25 cellular contexts compared by ENCODE assay signal in the genomic region with DNA sequence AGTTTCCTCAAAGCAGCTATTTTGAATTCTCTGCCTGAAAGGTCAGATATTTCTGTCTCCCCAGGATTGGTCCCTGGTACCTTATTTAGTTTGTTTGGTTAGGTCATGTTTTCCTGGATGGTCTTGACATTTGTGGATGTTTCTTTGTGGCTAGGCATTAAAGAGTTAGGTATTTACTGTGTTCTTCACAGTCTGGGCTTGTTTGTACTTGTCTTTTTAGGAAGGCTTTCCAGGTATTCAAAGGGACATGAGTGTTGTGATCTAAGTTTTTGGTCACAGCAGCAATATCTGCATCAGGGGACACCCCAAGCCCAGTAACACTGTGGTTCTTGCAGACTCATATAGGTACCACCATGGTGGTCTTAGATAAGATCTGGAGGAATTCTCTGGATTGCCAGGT. TPM values are rescaled to one million over a fixed set of nuclear protein-coding genes. Genes with fewer than 3 reads are reported as not detected.
"Had no signal": no experiment of that assay in that cellular context is flagged by ENCODE, and none has a peak within 500 bp of the region (broad histone marks: within the 10 kb centered on the region; RNA-seq: fewer than 3 reads in every experiment).

No MANE protein-coding gene starts in this region.

- H3K27me3 ChIP-seq: esophagus muscularis mucosa, ovary, sigmoid colon, spleen, tibial nerve, upper lobe of right lung, uterus had no signal

- H3K4me3 Mint-ChIP-seq: immature natural killer cell; memory B cell; natural killer cell; stimulated activated naive B cell treated with anti-CD40 and anti-IgM and Interleukin-4, amounts not matched to agents 10 μg/mL and 1 μg/mL and 100 μg/mL, for 72 hours; stimulated activated naive CD8-positive, alpha-beta T cell treated with anti-CD3 and anti-CD28 coated beads, Interleukin-15, Interleukin-2, amounts not matched to agents 100 ng/mL and 50 ng/mL, for 24 hours had no signal

- H3K9me3 ChIP-seq: ovary, upper lobe of right lung, uterus had no signal

- H3K27ac Mint-ChIP-seq: immature natural killer cell; memory B cell; natural killer cell; stimulated activated naive B cell treated with anti-CD40 and anti-IgM and Interleukin-4, amounts not matched to agents 10 μg/mL and 1 μg/mL and 100 μg/mL, for 72 hours; stimulated activated naive CD8-positive, alpha-beta T cell treated with anti-CD3 and anti-CD28 coated beads, Interleukin-15, Interleukin-2, amounts not matched to agents 100 ng/mL and 50 ng/mL, for 24 hours had no signal

- H3K4me1 Mint-ChIP-seq: immature natural killer cell; memory B cell; natural killer cell; stimulated activated naive B cell treated with anti-CD40 and anti-IgM and Interleukin-4, amounts not matched to agents 10 μg/mL and 1 μg/mL and 100 μg/mL, for 72 hours had no signal

- H3K36me3 ChIP-seq: esophagus muscularis mucosa, lower lobe of right lung, ovary, sigmoid colon, spleen, thoracic aorta, tibial nerve, upper lobe of right lung, uterus had no signal

- H3K36me3 Mint-ChIP-seq: memory B cell; stimulated activated naive B cell treated with anti-CD40 and anti-IgM and Interleukin-4, amounts not matched to agents 10 μg/mL and 1 μg/mL and 100 μg/mL, for 72 hours had no signal

- H3K4me3 ChIP-seq: esophagus muscularis mucosa, lower lobe of right lung, ovary, psoas muscle, sigmoid colon, spleen, thoracic aorta, tibial nerve, upper lobe of right lung, uterus had no signal

- H3K4me1 ChIP-seq: esophagus muscularis mucosa, lower lobe of right lung, psoas muscle, sigmoid colon, spleen, tibial nerve, upper lobe of right lung, uterus had no signal

- DNase-seq: cortex of kidney; foreskin melanocyte; hypothalamus; immature natural killer cell; islet precursor cell; left ventricle myocardium superior; lower lobe of right lung; natural killer cell; occipital lobe; ovary; posterior cingulate gyrus; psoas muscle; right cardiac atrium; sigmoid colon; spleen; stimulated activated CD4-positive, alpha-beta T cell treated with anti-CD3 and anti-CD28 coated beads, Interleukin-4, amount 100 ng/mL, for 4 hours; stimulated activated naive B cell treated with anti-CD40 and anti-IgM and Interleukin-4, amounts not matched to agents 10 μg/mL and 1 μg/mL and 100 μg/mL, for 72 hours; upper lobe of right lung; uterus had no signal

- H3K27ac ChIP-seq: esophagus muscularis mucosa, lower lobe of right lung, ovary, psoas muscle, sigmoid colon, spleen, thoracic aorta, tibial nerve, upper lobe of right lung, uterus had no signal

- ATAC-seq: left ventricle myocardium superior, lower lobe of right lung, natural killer cell, psoas muscle, right cardiac atrium, upper lobe of right lung had no signal

RNA-seq across cellular contexts. Expression of gene MYO3B, which starts 11.8 kb away (rescaled TPM):
- total RNA-seq: dermis microvascular lymphatic vessel endothelial cell, lower lobe of right lung, right cardiac atrium, sigmoid colon, thoracic aorta had no signal
- polyA plus RNA-seq: immature natural killer cell, psoas muscle, right cardiac atrium had no signal
